In genomic region chr13:95505976-95506375, GRCh38 we compare ENCODE assay signal across 29 cellular contexts. TPM values are rescaled to one million over a fixed set of nuclear protein-coding genes. Genes with fewer than 3 reads are reported as not detected.
"Had no signal": no experiment of that assay in that cellular context is flagged by ENCODE, and none has a peak within 500 bp of the region (broad histone marks: within the 10 kb centered on the region; RNA-seq: fewer than 3 reads in every experiment).

No MANE protein-coding gene starts in this region.

- H3K9me3 ChIP-seq: esophagus squamous epithelium, right lobe of liver, testis had no signal

- H2AFZ ChIP-seq: parathyroid adenoma had no signal

- H3K27ac Mint-ChIP-seq: memory B cell; naive B cell; natural killer cell treated with Interleukin-12 subunit alpha and Interleukin-12 subunit beta and Interleukin-15 and Interleukin-18, amount 100 ng/mL, for 72 hours; progenitor cell of endocrine pancreas; stimulated activated memory B cell treated with anti-CD40 and anti-IgM and Interleukin-4, amounts not matched to agents 10 μg/mL and 1 μg/mL and 100 μg/mL, for 72 hours; type B pancreatic cell had no signal

- H3K9me3 Mint-ChIP-seq: natural killer cell treated with Interleukin-12 subunit alpha and Interleukin-12 subunit beta and Interleukin-15 and Interleukin-18, amount 100 ng/mL, for 72 hours; type B pancreatic cell had no signal

- DNase-seq: dermis blood vessel endothelial cell; effector memory CD4-positive, alpha-beta T cell; erythroblast; esophagus squamous epithelium; foreskin melanocyte; glutamatergic neuron; hypothalamus; left ventricle myocardium superior; midbrain; naive B cell; right lobe of liver; stimulated activated CD4-positive, alpha-beta T cell treated with anti-CD3 and anti-CD28 coated beads, Interleukin-2, amount 100 ng/mL, for 24 hours; stimulated activated CD4-positive, alpha-beta T cell treated with anti-CD3 and anti-CD28 coated beads, Interleukin-4, amount 100 ng/mL, for 24 hours; stimulated activated naive CD8-positive, alpha-beta T cell treated with anti-CD3 and anti-CD28 coated beads, Interleukin-15, Interleukin-2, amounts not matched to agents 100 U/mL and 50 U/mL, for 24 hours; substantia nigra; testis; tibial artery had no signal

- H3K4me3 Mint-ChIP-seq: memory B cell; naive B cell; natural killer cell treated with Interleukin-12 subunit alpha and Interleukin-12 subunit beta and Interleukin-15 and Interleukin-18, amount 100 ng/mL, for 72 hours; neural crest cell; stimulated activated memory B cell treated with anti-CD40 and anti-IgM and Interleukin-4, amounts not matched to agents 10 μg/mL and 1 μg/mL and 100 μg/mL, for 72 hours; type B pancreatic cell had no signal

- H3K36me3 Mint-ChIP-seq: memory B cell; natural killer cell treated with Interleukin-12 subunit alpha and Interleukin-12 subunit beta and Interleukin-15 and Interleukin-18, amount 100 ng/mL, for 72 hours; stimulated activated memory B cell treated with anti-CD40 and anti-IgM and Interleukin-4, amounts not matched to agents 10 μg/mL and 1 μg/mL and 100 μg/mL, for 72 hours; type B pancreatic cell had no signal

- H3K4me1 ChIP-seq: parathyroid adenoma, right lobe of liver, testis, tibial artery had no signal

- H3K27me3 ChIP-seq: esophagus squamous epithelium, right lobe of liver, testis, tibial artery had no signal

- ATAC-seq: natural killer cell treated with Interleukin-12 subunit alpha and Interleukin-12 subunit beta and Interleukin-15 and Interleukin-18, amount 100 ng/mL, for 72 hours; right lobe of liver; stimulated activated memory B cell treated with anti-CD40 and anti-IgM and Interleukin-4, amounts not matched to agents 10 μg/mL and 1 μg/mL and 100 μg/mL, for 72 hours; stimulated activated naive CD8-positive, alpha-beta T cell treated with anti-CD3 and anti-CD28 coated beads, Interleukin-15, Interleukin-2, amounts not matched to agents 100 U/mL and 50 U/mL, for 24 hours had no signal

- H3K79me2 ChIP-seq: parathyroid adenoma had no signal

- H3K27ac ChIP-seq: coronary artery, esophagus squamous epithelium, parathyroid adenoma, right lobe of liver, testis, tibial artery had no signal

- H3K4me2 ChIP-seq: smooth muscle cell had no signal

- H3K27me3 Mint-ChIP-seq: memory B cell; progenitor cell of endocrine pancreas; stimulated activated memory B cell treated with anti-CD40 and anti-IgM and Interleukin-4, amounts not matched to agents 10 μg/mL and 1 μg/mL and 100 μg/mL, for 72 hours; type B pancreatic cell had no signal

- H3K36me3 ChIP-seq: esophagus squamous epithelium, right lobe of liver, tibial artery had no signal

- H3K4me3 ChIP-seq: coronary artery, esophagus squamous epithelium, lung, right lobe of liver, smooth muscle cell, testis, tibial artery had no signal

- H3K4me1 Mint-ChIP-seq: memory B cell; naive B cell; neural crest cell; stimulated activated memory B cell treated with anti-CD40 and anti-IgM and Interleukin-4, amounts not matched to agents 10 μg/mL and 1 μg/mL and 100 μg/mL, for 72 hours had no signal

- H3K9ac ChIP-seq: parathyroid adenoma had no signal

RNA-seq across cellular contexts. Expression of gene CLDN10, which starts 46.5 kb away (rescaled TPM):
- total RNA-seq: left ventricle myocardium superior; natural killer cell treated with Interleukin-12 subunit alpha and Interleukin-12 subunit beta and Interleukin-15 and Interleukin-18, amount 100 ng/mL, for 72 hours; osteoblast had no signal
- polyA plus RNA-seq: keratinocyte, smooth muscle cell had no signal
